ENCODE assay signal across 22 cellular contexts in the genomic region with DNA sequence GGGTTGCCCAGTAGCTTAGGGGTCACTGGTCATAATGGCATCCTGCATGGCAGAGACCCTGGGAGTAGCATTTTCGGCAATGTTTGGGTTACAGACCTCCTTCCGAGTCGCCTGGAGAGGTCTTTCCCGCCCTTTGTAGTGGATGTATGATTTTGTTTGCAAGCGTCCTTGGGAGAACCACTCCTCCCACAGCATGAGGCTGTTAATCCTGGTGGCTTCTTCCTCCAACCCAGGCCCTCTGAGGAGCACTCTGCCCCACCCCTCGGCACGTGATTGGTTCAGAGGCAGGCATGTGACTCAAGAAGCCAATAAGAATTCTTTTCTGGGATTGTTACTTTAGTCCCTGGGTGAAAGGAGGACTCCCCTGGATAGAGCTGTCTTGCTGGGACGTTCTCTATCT. TPM values are rescaled to one million over a fixed set of nuclear protein-coding genes. Genes with fewer than 3 reads are reported as not detected.
DNase-seq lines count a peak whose midpoint lies in the region; ATAC-seq, FAIRE-seq and TF ChIP-seq lines count a peak whose summit lies in the region.
"Had no signal": no experiment of that assay in that cellular context is flagged by ENCODE, and none has a peak within 500 bp of the region (broad histone marks: within the 10 kb centered on the region; RNA-seq: fewer than 3 reads in every experiment).

No MANE protein-coding gene starts in this region.

- H3K36me3 ChIP-seq in GM12878 (ENCODE audit: control insufficient read depth in 2 of 2, insufficient read depth in 2 of 2, low read length in 1 of 2) (no peaks in the 10 kb centered on the region), neuronal stem cell (replicated peaks in 1 of 2; ENCODE audit: control insufficient read depth in 2 of 2, insufficient read depth in 2 of 2, low read length in 2 of 2) (no peaks in the 10 kb centered on the region), uterus (no peaks in the 10 kb centered on the region)
- H3K36me3 ChIP-seq: BLaER1 had no signal

- H2AFZ ChIP-seq in GM12878 (ENCODE audit: control insufficient read depth, low read depth, low read length) (no peak overlapping the region), neuronal stem cell (ENCODE audit: low read length) (peak overlapping the region; percentile 12)

- no peak overlapping the region for H4K91ac ChIP-seq in neuronal stem cell (ENCODE audit: low read depth, low read length, poor library complexity)

- RAD21 ChIA-PET in GM12878 (lab: Charles Lee; ENCODE audit: unreplicated experiment) = interaction anchor here (1.6 to 3.6 kb wide), 3 partner anchors 11 to 88 kb away, joined by 7 to 17 read pairs (median 8); no protein-coding TSS in a partner anchor

- 88% methylated on average over 8 of the region's 8 CpGs for WGBS in GM12878 (ENCODE audit: insufficient coverage, insufficient replicate concordance, low lambda C conversion rate, missing lambda C conversion rate)
- WGBS in neuronal stem cell (ENCODE audit: extremely low coverage in 2 of 2, insufficient read length in 2 of 2, insufficient replicate concordance in 1 of 2), 2 donors = no CpG with 5 or more reads among the region's 8 CpGs

- no peaks in the 10 kb centered on the region for H4K20me1 ChIP-seq in GM12878 (ENCODE audit: control insufficient read depth, insufficient read depth)
- H4K20me1 ChIP-seq: BLaER1 had no signal

- H2BK5ac ChIP-seq in neuronal stem cell (ENCODE audit: low read length) = no peak overlapping the region

- no peak for TF ChIP-seq RAD21 in GM12878 (IDR thresholded peaks at IDR 0.05; ENCODE audit: insufficient read depth, low read depth, low read length)

- TF ChIP-seq POLR2A in GM12878 (IDR thresholded peaks at IDR 0.05; ENCODE audit: low read depth, low read length) = no peak
- TF ChIP-seq POLR2A in uterus (IDR thresholded peaks at IDR 0.05) = no peak

- no peaks in the 10 kb centered on the region for H3K9me3 ChIP-seq in GM12878 (replicated peaks; ENCODE audit: control insufficient read depth, insufficient read depth, low read length)
- no peaks in the 10 kb centered on the region for H3K9me3 ChIP-seq in neuronal stem cell (replicated peaks in 1 of 2; ENCODE audit: control insufficient read depth in 2 of 2, insufficient read depth in 1 of 2, low read depth in 1 of 2, low read length in 2 of 2)
- H3K9me3 ChIP-seq in uterus = no peaks in the 10 kb centered on the region
- H3K9me3 ChIP-seq: BLaER1 had no signal

- H3K9ac ChIP-seq in GM12878 (ENCODE audit: control insufficient read depth, insufficient read depth, low read length) (no peak overlapping the region), neuronal stem cell (ENCODE audit: low read depth, low read length, poor library complexity) (no peak overlapping the region)
- H3K9ac ChIP-seq: BLaER1, KMS-11 had no signal

- no peak overlapping the region for H3K4me2 ChIP-seq in GM12878 (ENCODE audit: control insufficient read depth, insufficient read depth)
- H3K4me2 ChIP-seq in neuronal stem cell (ENCODE audit: insufficient read depth, low read length, poor library complexity, severe bottlenecking) = no peak overlapping the region
- H3K4me2 ChIP-seq: BLaER1, KMS-11 had no signal

- DNase-seq in NCI-H82 (lab: John Stamatoyannopoulos, UW) = peak; percentile 14
- DNase-seq in NCI-H82 treated with DMSO at 0.1 percent for 48 hours (lab: John Stamatoyannopoulos, UW; ENCODE audit: unreplicated experiment) = no peak
- DNase-seq in NCI-H69 (lab: John Stamatoyannopoulos, UW) = peak; percentile 31
- DNase-seq in GM12878 (ENCODE audit: low read depth, low spot score) = no peak
- DNase-seq in neuronal stem cell (ENCODE audit: low spot score) = no peak
- DNase-seq in uterus = no peak
- no peak for DNase-seq in T1000 (lab: John Stamatoyannopoulos, UW)
- DNase-seq: CD8-positive, alpha-beta memory T cell; DMS79; GF-D8; NCI-H1092; NCI-H146; NCI-H2081 treated with DMSO at 0.1 percent for 48 hours; NCI-H510A; SIG-M5; SW 1271 had no signal

- no peak overlapping the region for H3K27ac ChIP-seq in GM12878 (ENCODE audit: control insufficient read depth, insufficient read depth)
- H3K27ac ChIP-seq in neuronal stem cell (replicated peaks; ENCODE audit: low read length) = no peak overlapping the region
- H3K27ac ChIP-seq in uterus = no peak overlapping the region
- H3K27ac ChIP-seq: 22Rv1, BLaER1, KMS-11 had no signal

- no peak overlapping the region for H4K8ac ChIP-seq in neuronal stem cell (ENCODE audit: low read depth, low read length)

- no peaks in the 10 kb centered on the region for H3K27me3 ChIP-seq in GM12878 (replicated peaks in 1 of 2; ENCODE audit: control insufficient read depth in 2 of 2, insufficient read depth in 2 of 2, low read length in 1 of 2)
- no peaks in the 10 kb centered on the region for H3K27me3 ChIP-seq in neuronal stem cell (ENCODE audit: control insufficient read depth in 3 of 3, insufficient read depth in 3 of 3, low read depth in 1 of 3, low read length in 3 of 3)
- H3K27me3 ChIP-seq in uterus = no peaks in the 10 kb centered on the region
- H3K27me3 ChIP-seq: BLaER1 had no signal

- no peak overlapping the region for H2BK120ac ChIP-seq in neuronal stem cell (ENCODE audit: low read depth, low read length)

- no peak for TF ChIP-seq CTCF in GM12878 (IDR thresholded peaks at IDR 0.05 in 2 of 3, conservative IDR thresholded peaks at IDR 0.05 in 1 of 3; ENCODE audit: control insufficient read depth in 2 of 3, extremely low read depth in 1 of 3, insufficient read depth in 1 of 3, low read depth in 3 of 3, low read length in 3 of 3)
- no peak for TF ChIP-seq CTCF in uterus (IDR thresholded peaks at IDR 0.05)

- H3K18ac ChIP-seq in neuronal stem cell (ENCODE audit: low read length) = no peak overlapping the region

- H3K79me1 ChIP-seq in neuronal stem cell (ENCODE audit: low read depth, low read length) = no peaks in the 10 kb centered on the region

- intact Hi-C loops in GM12878 (cut with micrococcal nuclease; ENCODE audit: unreplicated experiment) = no loop called here
- intact Hi-C loops in uterus (cut with DNase I; ENCODE audit: low total_unique reads) = no loop called here

- H3K14ac ChIP-seq in neuronal stem cell (ENCODE audit: low read length) = no peak overlapping the region

- H2BK12ac ChIP-seq in neuronal stem cell (ENCODE audit: low read length) = no peak overlapping the region

- TF ChIP-seq EP300 in GM12878 (IDR thresholded peaks at IDR 0.05; ENCODE audit: borderline replicate concordance in 1 of 2, control insufficient read depth in 1 of 2, low read depth in 2 of 2, low read length in 2 of 2) = no peak

- CTCF ChIA-PET in GM12878 (lab: Yijun Ruan, JAX) = interaction anchor here (0.7 to 3.9 kb wide), 11 partner anchors 10 to 95 kb away, joined by 3 to 32 read pairs (median 4); no protein-coding TSS in a partner anchor

- no peaks in the 10 kb centered on the region for H3K79me2 ChIP-seq in GM12878 (ENCODE audit: control insufficient read depth, insufficient read depth, low read length)

- SMC1A ChIA-PET in GM12878 (lab: Charles Lee; ENCODE audit: uncharacterized antibody, unreplicated experiment) = interaction anchor here (0.7 to 4.2 kb wide), 10 partner anchors 9 to 518 kb away, joined by 3 to 23 read pairs (median 6); no protein-coding TSS in a partner anchor

- ATAC-seq in GM12878 (no peak), HG02973 (IDR thresholded peaks at IDR 0.05; ENCODE audit: unreplicated experiment) (no peak)

- POLR2A ChIA-PET in GM12878 (lab: Charles Lee) = interaction anchor here (1.9 kb wide), 1 partner anchor 10 kb away, joined by 14 read pairs; no protein-coding TSS in a partner anchor

- H3K4me3 ChIP-seq in GM12878 (no peak overlapping the region), neuronal stem cell (ENCODE audit: low read length in 2 of 2) (no peak overlapping the region), uterus (no peak overlapping the region)
- H3K4me3 ChIP-seq: BLaER1 had no signal

- BruUV-seq in GM12878 (replicated peaks; lab: Mats Ljungman, UMichigan) = no TSS peak

- no peak overlapping the region for H3K4ac ChIP-seq in neuronal stem cell (ENCODE audit: low read length)

- no peak overlapping the region for H3K23ac ChIP-seq in neuronal stem cell (ENCODE audit: low read depth, low read length, poor library complexity)

- no peak overlapping the region for H2AK5ac ChIP-seq in neuronal stem cell (ENCODE audit: low read depth, low read length)

- H2BK15ac ChIP-seq in neuronal stem cell (ENCODE audit: low read length) = no peak overlapping the region

- in situ Hi-C loops in GM12878 (cut with MboI) = no loop called here

- H3K4me1 ChIP-seq in GM12878 (ENCODE audit: control insufficient read depth, insufficient read depth, low read length) (peaks cover 21% of the 10 kb centered on the region), neuronal stem cell (ENCODE audit: control insufficient read depth in 2 of 2, insufficient read depth in 1 of 2, low read depth in 1 of 2, low read length in 2 of 2) (peaks cover 0 to 5% of the 10 kb centered on the region in 2 donors), uterus (no peaks in the 10 kb centered on the region)

- no peak for FAIRE-seq in GM12878 (lab: Jason Lieb, UNC)
- FAIRE-seq: D721Med, H54 had no signal

RNA-seq across cellular contexts. Expression of a gene that starts 30.2 kb away (rescaled TPM):
- total RNA-seq in GM12878 (2013; cell fraction: nucleolus; rRNA removed) = 108 and 136 TPM in 2 replicates
- total RNA-seq in GM12878 (2014; rRNA removed) = 179 and 190 TPM in 2 replicates
- 104 and 111 TPM in 2 replicates for total RNA-seq in GM12878 (2014; rRNA removed; fragmentation: Illumina TruSeq; extraction: Trizol)
- 120 and 127 TPM in 2 replicates for total RNA-seq in GM12878 (2021)
- polyA plus RNA-seq in GM12878 (2011; ENCODE audit: low read depth) = 70.6 TPM
- 68.5 and 132 TPM in 2 replicates for polyA plus RNA-seq in GM12878 (2011; rRNA removed)
- polyA plus RNA-seq in GM12878 (2011; cell fraction: cytosol; rRNA removed) = 195 and 247 TPM in 2 replicates
- polyA plus RNA-seq in GM12878 (2011; cell fraction: nucleus; rRNA removed) = 168 and 195 TPM in 2 replicates
- polyA plus RNA-seq in GM12878 (2012) = 91.5 and 110 TPM in 2 replicates
- 65.4 and 96.1 TPM in 2 replicates for polyA plus RNA-seq in GM12878 (2014; fragmentation: Illumina TruSeq; extraction: Trizol)
- polyA plus RNA-seq in GM12878 (2014; fragmentation: Nextera tagmentation; extraction: Ambion mirVana) = 10 to 100 TPM; 52.4 to 78.6 TPM
- polyA plus RNA-seq in GM12878 (2014; rRNA removed) = 194 and 209 TPM in 2 replicates
- polyA plus RNA-seq in GM12878 (2016; fragmentation: Nextera tagmentation; extraction: Ambion mirVana) = 100 to 1,000 TPM; 153 to 154 TPM
- polyA minus RNA-seq in GM12878 (2011; rRNA and poly(A)+ RNA removed) = 81.4 and 134 TPM in 2 replicates
- polyA minus RNA-seq in GM12878 (2011; cell fraction: cytosol; rRNA and poly(A)+ RNA removed) = 31.9 and 41.0 TPM in 2 replicates
- polyA minus RNA-seq in GM12878 (2011; cell fraction: nucleus; rRNA and poly(A)+ RNA removed) = 33.0 and 70.1 TPM in 2 replicates
- 139 TPM for polyA plus RNA-seq in neuronal stem cell (2013, experiment 1 of 2)
- polyA plus RNA-seq in neuronal stem cell (2013, experiment 2 of 2) = 138 TPM
- 100 to 1,000 TPM in 2 of 4 donors, 10 to 100 TPM in 2; 81.7 to 135 (median 112) TPM for total RNA-seq in uterus

Comparison
In these comparisons a context has a peak if more than half of its experiments do, and no peak if none do; other contexts are left out.
1. DNase-seq: peak in NCI-H82 (single experiment) and NCI-H69 (single experiment); none in NCI-H82 treated with DMSO at 0.1 percent for 48 hours (single experiment), GM12878 (single experiment), neuronal stem cell (single experiment), uterus (0 of 2) and T1000 (single experiment).